ENCODE assay signal across 8 cellular contexts in genomic region chr22:39076586-39077512, GRCh38. TPM values are rescaled to one million over a fixed set of nuclear protein-coding genes. Genes with fewer than 3 reads are reported as not detected.
DNase-seq lines count a peak whose midpoint lies in the region; ATAC-seq and TF ChIP-seq lines count a peak whose summit lies in the region.
"Not testable (repeated sequence)": the region's sequence is repeated elsewhere in the genome, so short reads cannot be mapped to it uniquely, and the experiment has no call there.

Gene APOBEC3G (plus strand): TSS chr22:39077275. CDS start chr22:39077362, 87 bp downstream.

- H3K36me3 ChIP-seq in ascending aorta; thymus (ENCODE audit: control insufficient read depth, insufficient read depth): not testable (repeated sequence)

- peak within 1 kb of the TSS; percentile 67 to 79 for H3K27ac ChIP-seq in ascending aorta
- H3K27ac ChIP-seq in thymus (ENCODE audit: low read depth): peak within 1 kb of the TSS; percentile 89

- peak within 1 kb of the TSS; percentile 5 for H3K4me3 Mint-ChIP-seq in neural crest cell

- H3K27ac Mint-ChIP-seq in neural crest cell (ENCODE audit: unreplicated experiment): peak within 1 kb of the TSS; percentile 35

- H3K9me3 ChIP-seq in ascending aorta; thymus (ENCODE audit: control insufficient read depth): not testable (repeated sequence)

- TF ChIP-seq CTCF in ascending aorta (IDR thresholded peaks at IDR 0.05); neural crest cell (conservative IDR thresholded peaks at IDR 0.05): not testable (repeated sequence)

- H3K4me3 ChIP-seq in GM08714 (ENCODE audit: low read length) (peak within 1 kb of the TSS; percentile 83), ascending aorta (peak within 1 kb of the TSS; percentile 43 to 66), thymus (ENCODE audit: low read length) (peak within 1 kb of the TSS; percentile 55)

- H3K27me3 ChIP-seq in ascending aorta; thymus (ENCODE audit: control insufficient read depth, insufficient read depth): not testable (repeated sequence)

- H3K4me1 Mint-ChIP-seq in neural crest cell: peaks cover 35% of the 10 kb centered on the region

- WGBS in thymus: 7% methylated on average over 25 of the region's 29 CpGs

- not testable (repeated sequence) for H3K4me1 ChIP-seq in ascending aorta; thymus (ENCODE audit: control insufficient read depth, insufficient read depth, low read length)

- H3K27me3 Mint-ChIP-seq in neural crest cell (ENCODE audit: low read depth): not testable (repeated sequence)

- H3K36me3 Mint-ChIP-seq in neural crest cell (ENCODE audit: low read depth): not testable (repeated sequence)

- DNase-seq in HUDEP-2 (lab: John Stamatoyannopoulos, UW; ENCODE audit: unreplicated experiment in 76 of 76): peak in 74 of 76 experiments; percentile 11 to 82 (median 62)
- peak; percentile 40 for DNase-seq in T-helper 9 cell
- DNase-seq in ascending aorta (ENCODE audit: low spot score in 2 of 2): peak in 1 of 2 donors; percentile 69
- peak; percentile 80 for DNase-seq in Right ventricle myocardium superior
- not testable (repeated sequence) for DNase-seq in neural crest cell (ENCODE audit: low read depth, low spot score)

- H3K9me3 Mint-ChIP-seq in neural crest cell: not testable (repeated sequence)

- ATAC-seq in GM21737 (IDR thresholded peaks at IDR 0.05; ENCODE audit: unreplicated experiment) (peak; percentile 80), Right ventricle myocardium superior (ENCODE audit: poor library complexity) (peak; percentile 93)

- intact Hi-C loops in ascending aorta (cut with DNase I); Right ventricle myocardium superior (cut with DNase I): not testable (repeated sequence)

RNA-seq across cellular contexts. Expression of gene APOBEC3G, which starts in this region (rescaled TPM):
- 9.3 TPM for total RNA-seq in ascending aorta
- 2.7 TPM for total RNA-seq in Right ventricle myocardium superior
- total RNA-seq in neural crest cell: 1.3 and 2.1 TPM in 2 replicates
- 43.1 TPM for polyA plus RNA-seq in thymus
